In genomic region chr5:108003178-108003577, GRCh38 we compare ENCODE assay signal across 8 cellular contexts.
DNase-seq lines count a peak whose midpoint lies in the region; ATAC-seq and TF ChIP-seq lines count a peak whose summit lies in the region.

No MANE protein-coding gene starts in this region.

- no peaks in the 10 kb centered on the region for H3K79me2 ChIP-seq in H9 (ENCODE audit: insufficient read depth, low read length)

- H3K27me3 ChIP-seq in H9 (ENCODE audit: insufficient read depth, low read length), result no peaks in the 10 kb centered on the region
- no peaks in the 10 kb centered on the region for H3K27me3 ChIP-seq in WERI-Rb-1 (ENCODE audit: insufficient read depth, low read depth, severe bottlenecking)

- ATAC-seq in GM18868 (IDR thresholded peaks at IDR 0.05; ENCODE audit: unreplicated experiment) (peak; percentile 96), HG03097 (IDR thresholded peaks at IDR 0.05; ENCODE audit: low FRiP score, unreplicated experiment) (peak; percentile 99), T-helper 17 cell (peak; percentile 28)

- no peak overlapping the region for H3K4me2 ChIP-seq in H9 (ENCODE audit: insufficient read depth, insufficient read length, low read length)

- no peak overlapping the region for H3K14ac ChIP-seq in H9 (ENCODE audit: insufficient read depth, low read length)

- H3K4me1 Mint-ChIP-seq in T-helper 17 cell, result peaks cover 17% of the 10 kb centered on the region
- H3K4me1 Mint-ChIP-seq in glutamatergic neuron (ENCODE audit: low read depth, unreplicated experiment), result no peaks in the 10 kb centered on the region
- H3K4me1 Mint-ChIP-seq in H9, result peaks cover 5 to 8% of the 10 kb centered on the region in 2 experiments

- no peaks in the 10 kb centered on the region for H3K4me1 ChIP-seq in H9 (ENCODE audit: insufficient read depth, low read length)

- peak; percentile 35 to 50 for DNase-seq in AML-193 (lab: John Stamatoyannopoulos, UW)
- no peak for DNase-seq in T-helper 17 cell
- DNase-seq in glutamatergic neuron, result no peak
- DNase-seq in amygdala (lab: John Stamatoyannopoulos, UW), result no peak
- DNase-seq in H9, result no peak
- no peak for DNase-seq in WERI-Rb-1

- H2BK12ac ChIP-seq in H9 (ENCODE audit: insufficient read length, low read depth, low read length), result no peak overlapping the region

- no peak overlapping the region for H4K91ac ChIP-seq in H9 (ENCODE audit: insufficient read length, low read depth, low read length)

- no peak overlapping the region for H2BK15ac ChIP-seq in H9 (ENCODE audit: low read depth, low read length)

- H3K79me1 ChIP-seq in H9 (ENCODE audit: insufficient read depth, low read depth, low read length, poor library complexity, severe bottlenecking), result no peaks in the 10 kb centered on the region

- no peak overlapping the region for H3K9ac ChIP-seq in H9 (ENCODE audit: extremely low read depth, insufficient read length, low read length)

- H3K9me3 Mint-ChIP-seq in glutamatergic neuron (ENCODE audit: unreplicated experiment) (peaks cover 2% of the 10 kb centered on the region), H9 (peaks cover 1 to 5% of the 10 kb centered on the region in 2 experiments; a peak in 1 of 5 replicates)

- no peak overlapping the region for H2BK120ac ChIP-seq in H9 (ENCODE audit: low read depth, low read length, poor library complexity, severe bottlenecking)

- no peak overlapping the region for H2BK5ac ChIP-seq in H9 (ENCODE audit: insufficient read length, low read length)

- H3K4me3 ChIP-seq in WERI-Rb-1 (ENCODE audit: low read depth, low read length), result no peak overlapping the region

- H3K36me3 ChIP-seq in WERI-Rb-1, result no peaks in the 10 kb centered on the region

- no peak overlapping the region for H2AFZ ChIP-seq in H9 (ENCODE audit: low read length)

- H3K4ac ChIP-seq in H9 (ENCODE audit: low read depth, low read length), result no peak overlapping the region

- no peak for TF ChIP-seq CTCF in glutamatergic neuron (IDR thresholded peaks at IDR 0.05; ENCODE audit: partially characterized antibody, unreplicated experiment)
- TF ChIP-seq CTCF in H9 (conservative IDR thresholded peaks at IDR 0.05), result no peak
- no peak for TF ChIP-seq CTCF in WERI-Rb-1 (IDR thresholded peaks at IDR 0.05; ENCODE audit: low read depth, low read length)

- H3K36me3 Mint-ChIP-seq in T-helper 17 cell (ENCODE audit: low read depth) (peaks cover 6% of the 10 kb centered on the region), glutamatergic neuron (ENCODE audit: unreplicated experiment) (no peaks in the 10 kb centered on the region), H9 (ENCODE audit: insufficient read depth in 1 of 3, low read depth in 3 of 3) (no peaks in the 10 kb centered on the region; a peak in 1 of 7 replicates)

- no peaks in the 10 kb centered on the region for H3K23me2 ChIP-seq in H9 (ENCODE audit: insufficient read length, low read depth, low read length, poor library complexity, severe bottlenecking)

- no peak overlapping the region for H3K56ac ChIP-seq in H9 (ENCODE audit: insufficient read length, low read depth, low read length)

- H4K8ac ChIP-seq in H9 (replicated peaks; ENCODE audit: insufficient read length, low read depth, low read length), result no peak overlapping the region

- H3K9me3 ChIP-seq in T-helper 17 cell (ENCODE audit: control insufficient read depth, low read length, poor library complexity, severe bottlenecking) (no peaks in the 10 kb centered on the region), H9 (ENCODE audit: control insufficient read depth, low read depth, low read length) (no peaks in the 10 kb centered on the region), WERI-Rb-1 (ENCODE audit: severe bottlenecking) (no peaks in the 10 kb centered on the region)

- no peaks in the 10 kb centered on the region for H4K20me1 ChIP-seq in H9 (ENCODE audit: control insufficient read depth, insufficient read depth, insufficient read length)

- H3K18ac ChIP-seq in H9 (ENCODE audit: insufficient read length, low read depth, low read length), result no peak overlapping the region

- H3K27me3 Mint-ChIP-seq in T-helper 17 cell (no peaks in the 10 kb centered on the region), glutamatergic neuron (ENCODE audit: unreplicated experiment) (peaks cover 2% of the 10 kb centered on the region), H9 (ENCODE audit: low read depth) (no peaks in the 10 kb centered on the region)

- H3K4me3 Mint-ChIP-seq in T-helper 17 cell, result peak overlapping the region; percentile 69
- H3K4me3 Mint-ChIP-seq in glutamatergic neuron (ENCODE audit: unreplicated experiment), result no peak overlapping the region
- no peak overlapping the region for H3K4me3 Mint-ChIP-seq in H9

- no peak overlapping the region for H3K27ac ChIP-seq in H9 (ENCODE audit: insufficient read length, low read depth, low read length)
- no peak overlapping the region for H3K27ac ChIP-seq in WERI-Rb-1

- H3T11ph ChIP-seq in H9 (ENCODE audit: low read length), result no peak overlapping the region

- WGBS in H9 (ENCODE audit: extremely low coverage, insufficient read length, low lambda C conversion rate), result no CpG with 5 or more reads among the region's 1 CpG

- H2AK5ac ChIP-seq in H9 (ENCODE audit: insufficient read length, low read length), result no peak overlapping the region

- no peak overlapping the region for H2BK20ac ChIP-seq in H9 (ENCODE audit: low read depth, low read length, poor library complexity, severe bottlenecking)

- no peak overlapping the region for H3K23ac ChIP-seq in H9 (ENCODE audit: insufficient read length, low read depth, low read length)

- H4K5ac ChIP-seq in H9 (ENCODE audit: insufficient read length, low read depth, low read length), result no peak overlapping the region

- peak overlapping the region; percentile 86 for H3K27ac Mint-ChIP-seq in T-helper 17 cell
- peak overlapping the region; percentile 12 for H3K27ac Mint-ChIP-seq in glutamatergic neuron (ENCODE audit: unreplicated experiment)
- peak overlapping the region in 1 of 3 experiments; percentile 19; a peak in 2 of 7 replicates for H3K27ac Mint-ChIP-seq in H9

Comparison
In these comparisons a context has a peak if more than half of its experiments do, and no peak if none do; other contexts are left out.
1. DNase-seq: peak in AML-193 (2 of 2); none in T-helper 17 cell (0 of 3), glutamatergic neuron (single experiment), amygdala (0 of 56), H9 (single experiment) and WERI-Rb-1 (single experiment).
2. ATAC-seq: peak in every context shown above with its lines; median percentile 99 in HG03097; 96 in GM18868; 28 in T-helper 17 cell.